In genomic region chr4:84829633-84830032, GRCh38 we compare ENCODE assay signal across 1 cellular context.
TF ChIP-seq lines count a peak whose summit lies in the region.

No MANE protein-coding gene starts in this region.

TF ChIP-seq in HEK293, 187 proteins besides CTCF, POLR2A, EP300 and RAD21 (continued from another document):
- TF ChIP-seq ZNF518A (tag by site-specific recombination; conservative IDR thresholded peaks at IDR 0.05; ENCODE audit: low read depth): peak; percentile 51; the same call in 1 of the 2 replicates
- TF ChIP-seq ZNF623 (tag by site-specific recombination; IDR thresholded peaks at IDR 0.05): peak; percentile 38; the same call in 1 of the 2 replicates
- peak; percentile 75; the same call in 1 of the 2 replicates for TF ChIP-seq ZNF394 (tag by site-specific recombination; IDR thresholded peaks at IDR 0.05; ENCODE audit: borderline replicate concordance)
- TF ChIP-seq ZBTB11 (tag by site-specific recombination; conservative IDR thresholded peaks at IDR 0.05; ENCODE audit: low read depth): 0 out of 2 replicates have a peak, but pooled peaks have one; percentile 40
- TF ChIP-seq ZNF555 (tag by site-specific recombination; conservative IDR thresholded peaks at IDR 0.05): peak; percentile 52
- peak; percentile 6; the same call in 1 of the 2 replicates for TF ChIP-seq ZNF140 (tag by site-specific recombination; IDR thresholded peaks at IDR 0.05)
- TF ChIP-seq ZNF426 (tag by site-specific recombination; IDR thresholded peaks at IDR 0.05): peak; percentile 58
